Comparison of ENCODE assay signal across 16 cellular contexts in genomic region chr19:47037766-47038165, GRCh38. TPM values are rescaled to one million over a fixed set of nuclear protein-coding genes. Genes with fewer than 3 reads are reported as not detected.
"Had no signal": no experiment of that assay in that cellular context is flagged by ENCODE, and none has a peak within 500 bp of the region (broad histone marks: within the 10 kb centered on the region; RNA-seq: fewer than 3 reads in every experiment).

No MANE protein-coding gene starts in this region.

- H3K36me3 ChIP-seq: brain microvascular endothelial cell, pancreas had no signal

- H3K4me3 Mint-ChIP-seq: activated naive CD4-positive, alpha-beta T cell treated with anti-CD3 and anti-CD28 coated beads for 36 hours; central memory CD8-positive, alpha-beta T cell; natural killer cell treated with Interleukin-12 subunit alpha and Interleukin-12 subunit beta and Interleukin-15 and Interleukin-18, amount 100 ng/mL, for 72 hours had no signal

- H3K27me3 ChIP-seq: brain microvascular endothelial cell, pancreas had no signal

- H3K27ac ChIP-seq: brain microvascular endothelial cell, pancreas had no signal

- DNase-seq: activated CD4-positive, alpha-beta T cell treated with anti-CD3 and anti-CD28 coated beads, Interleukin-2, amount 50 U/mL, for 4 hours; activated CD4-positive, CD25-positive, alpha-beta regulatory T cell treated with anti-CD3 and anti-CD28 coated beads, Interleukin-2, amount 50 U/mL, for 72 hours; activated naive CD4-positive, alpha-beta T cell treated with anti-CD3 and anti-CD28 coated beads for 36 hours; activated T-cell treated with anti-CD3 and anti-CD28 coated beads for 4 hours; amniotic stem cell; brain microvascular endothelial cell; effector memory CD4-positive, alpha-beta T cell; foreskin fibroblast; kidney glomerular epithelial cell; left ventricle myocardium superior; mesendoderm; T-helper 9 cell had no signal

- H3K36me3 Mint-ChIP-seq: natural killer cell treated with Interleukin-12 subunit alpha and Interleukin-12 subunit beta and Interleukin-15 and Interleukin-18, amount 100 ng/mL, for 72 hours had no signal

- H3K9me3 ChIP-seq: pancreas had no signal

- H3K4me3 ChIP-seq: pancreas had no signal

- H3K27me3 Mint-ChIP-seq: central memory CD8-positive, alpha-beta T cell; natural killer cell treated with Interleukin-12 subunit alpha and Interleukin-12 subunit beta and Interleukin-15 and Interleukin-18, amount 100 ng/mL, for 72 hours had no signal

- ATAC-seq: left ventricle myocardium superior; natural killer cell treated with Interleukin-12 subunit alpha and Interleukin-12 subunit beta and Interleukin-15 and Interleukin-18, amount 100 ng/mL, for 72 hours; pancreas; sciatic nerve had no signal

- H3K9me3 Mint-ChIP-seq: activated naive CD4-positive, alpha-beta T cell treated with anti-CD3 and anti-CD28 coated beads for 36 hours; central memory CD8-positive, alpha-beta T cell; natural killer cell treated with Interleukin-12 subunit alpha and Interleukin-12 subunit beta and Interleukin-15 and Interleukin-18, amount 100 ng/mL, for 72 hours had no signal

- H3K27ac Mint-ChIP-seq: activated naive CD4-positive, alpha-beta T cell treated with anti-CD3 and anti-CD28 coated beads for 36 hours; natural killer cell treated with Interleukin-12 subunit alpha and Interleukin-12 subunit beta and Interleukin-15 and Interleukin-18, amount 100 ng/mL, for 72 hours had no signal

RNA-seq across cellular contexts. Expression of gene NPAS1, which starts 18.1 kb away (rescaled TPM):
- total RNA-seq: natural killer cell treated with Interleukin-12 subunit alpha and Interleukin-12 subunit beta and Interleukin-15 and Interleukin-18, amount 100 ng/mL, for 72 hours had no signal
